19 cellular contexts compared by ENCODE assay signal in the genomic region with DNA sequence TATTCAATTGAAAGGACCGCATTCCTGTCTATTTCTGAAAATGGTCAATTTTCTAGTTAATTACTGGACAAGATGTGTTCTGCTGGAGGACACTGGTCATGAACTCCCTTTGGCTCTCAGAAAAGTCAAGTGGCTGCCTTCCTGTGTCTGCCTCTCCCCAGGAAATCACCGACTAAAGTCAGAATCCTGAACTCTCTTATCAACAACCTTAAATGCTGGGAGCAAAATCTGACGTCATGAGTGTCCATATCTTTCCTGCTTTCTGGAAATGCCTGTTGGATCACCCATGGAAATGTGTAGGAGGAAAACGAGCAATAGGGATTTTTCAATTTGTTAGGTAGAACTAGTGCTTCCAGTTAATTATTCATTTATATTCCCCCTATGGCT. TPM values are rescaled to one million over a fixed set of nuclear protein-coding genes. Genes with fewer than 3 reads are reported as not detected.
A peak's percentile ranks its signal among the peaks of the same experiment; 100 is the strongest.
DNase-seq lines count a peak whose midpoint lies in the region; ATAC-seq and TF ChIP-seq lines count a peak whose summit lies in the region.
"Had no signal": no experiment of that assay in that cellular context is flagged by ENCODE, and none has a peak within 500 bp of the region (broad histone marks: within the 10 kb centered on the region; RNA-seq: fewer than 3 reads in every experiment).

No MANE protein-coding gene starts in this region.

- H3K4me2 ChIP-seq in SK-N-SH, result no peak overlapping the region
- H3K4me2 ChIP-seq in PC-3 (ENCODE audit: low read length), result peak overlapping the region; percentile 37; the same call in 1 of the 2 replicates

- DNase-seq in SK-N-SH (no peak), PC-3 (no peak), stomach (no peak), NCI-H69 (lab: John Stamatoyannopoulos, UW) (no peak)
- DNase-seq: AML-193; CD4-positive, CD25-positive, alpha-beta regulatory T cell; DMS79; MV-4-11; NCI-H1436 treated with DMSO at 0.1 percent for 48 hours; NCI-H2081; NCI-H345; SHP77 had no signal

- TF ChIP-seq EP300 in SK-N-SH (IDR thresholded peaks at IDR 0.05; ENCODE audit: borderline replicate concordance in 1 of 2, low read depth in 1 of 2, low read length in 1 of 2), result no peak
- no peak for TF ChIP-seq EP300 in stomach (IDR thresholded peaks at IDR 0.05)

- H3K4me1 Mint-ChIP-seq in activated T-helper 17 cell treated with anti-CD3 and anti-CD28 coated beads, Interleukin-2, amount 50 U/mL, for 72 hours, result peaks cover under 1% of the 10 kb centered on the region

- no peak overlapping the region for H3K27ac Mint-ChIP-seq in activated T-helper 17 cell treated with anti-CD3 and anti-CD28 coated beads, Interleukin-2, amount 50 U/mL, for 72 hours
- H3K27ac Mint-ChIP-seq: CD4-positive, CD25-positive, alpha-beta regulatory T cell had no signal

- H4K20me1 ChIP-seq in SK-N-SH (ENCODE audit: insufficient read depth) (no peaks in the 10 kb centered on the region), PC-3 (ENCODE audit: low read length) (no peaks in the 10 kb centered on the region)

- no peaks in the 10 kb centered on the region for H3K9me3 Mint-ChIP-seq in activated T-helper 17 cell treated with anti-CD3 and anti-CD28 coated beads, Interleukin-2, amount 50 U/mL, for 72 hours
- H3K9me3 Mint-ChIP-seq: CD4-positive, CD25-positive, alpha-beta regulatory T cell had no signal

- H3F3A ChIP-seq in SK-N-SH (replicated peaks; ENCODE audit: insufficient read depth), result peaks cover 11% of the 10 kb centered on the region
- no peaks in the 10 kb centered on the region for H3F3A ChIP-seq in PC-3 (ENCODE audit: low read length, unreplicated experiment)

- TF ChIP-seq POLR2A in stomach (IDR thresholded peaks at IDR 0.05), result no peak

- BruUV-seq in PC-3 (replicated peaks; lab: Mats Ljungman, UMichigan), result no TSS peak

- TF ChIP-seq CTCF in SK-N-SH (IDR thresholded peaks at IDR 0.05), result no peak
- no peak for TF ChIP-seq CTCF in PC-3 (conservative IDR thresholded peaks at IDR 0.05; ENCODE audit: low read depth, low read length)
- no peak for TF ChIP-seq CTCF in liver (IDR thresholded peaks at IDR 0.05; ENCODE audit: low read depth, low read length, missing input control)
- no peak for TF ChIP-seq CTCF in stomach (IDR thresholded peaks at IDR 0.05)

- CTCF ChIA-PET in SK-N-SH (lab: Yijun Ruan, JAX) (no interaction called here), PC-3 (lab: Charles Lee) (no interaction called here)

- POLR2A ChIA-PET in SK-N-SH (lab: Yijun Ruan, JAX) (no interaction called here), PC-3 (lab: Charles Lee; ENCODE audit: unreplicated experiment) (no interaction called here)

- H3K9me2 ChIP-seq in SK-N-SH, result no peaks in the 10 kb centered on the region
- H3K9me2 ChIP-seq in PC-3 (replicated peaks; ENCODE audit: low read length), result no peaks in the 10 kb centered on the region

- H3K4me3 ChIP-seq in SK-N-SH (ENCODE audit: low read depth in 2 of 2, low read length in 1 of 2) (no peak overlapping the region), PC-3 (ENCODE audit: low read length) (no peak overlapping the region), liver (ENCODE audit: low read depth in 1 of 3, low read length in 3 of 3) (no peak overlapping the region), stomach (no peak overlapping the region)
- H3K4me3 ChIP-seq: GM12878, HAP-1 had no signal

- H3K27me3 ChIP-seq in SK-N-SH (ENCODE audit: insufficient read depth) (no peaks in the 10 kb centered on the region), PC-3 (ENCODE audit: low read length) (no peaks in the 10 kb centered on the region), liver (ENCODE audit: control insufficient read depth in 4 of 4, insufficient read depth in 4 of 4, low read length in 3 of 4) (no peaks in the 10 kb centered on the region), stomach (no peaks in the 10 kb centered on the region)

- H3K27ac ChIP-seq in SK-N-SH (ENCODE audit: low read depth in 2 of 2, low read length in 1 of 2) (peak overlapping the region in 1 of 2 experiments; percentile 86; a peak in 2 of 4 replicates), PC-3 (ENCODE audit: low read length) (no peak overlapping the region), liver (ENCODE audit: low read depth in 1 of 2, low read length in 2 of 2) (no peak overlapping the region), stomach (peak overlapping the region in 3 of 5 donors; percentile 70 to 85 (median 78))

- H3K79me2 ChIP-seq in SK-N-SH (ENCODE audit: insufficient read depth) (no peaks in the 10 kb centered on the region), PC-3 (ENCODE audit: low read length) (no peaks in the 10 kb centered on the region)

- H2AFZ ChIP-seq in SK-N-SH (ENCODE audit: low read depth), result no peak overlapping the region
- no peak overlapping the region for H2AFZ ChIP-seq in PC-3 (ENCODE audit: low read length)

- H3K4me3 Mint-ChIP-seq in activated T-helper 17 cell treated with anti-CD3 and anti-CD28 coated beads, Interleukin-2, amount 50 U/mL, for 72 hours, result no peak overlapping the region
- H3K4me3 Mint-ChIP-seq: CD4-positive, CD25-positive, alpha-beta regulatory T cell had no signal

- 73% methylated on average over 4 of the region's 4 CpGs for WGBS in SK-N-SH (ENCODE audit: low lambda C conversion rate)
- WGBS in liver, result 54% methylated on average over 4 of the region's 4 CpGs
- 32 to 48% (median 36%) methylated on average over 4 of the region's 4 CpGs for WGBS in stomach, 5 donors

- no peak overlapping the region for H3K9ac ChIP-seq in SK-N-SH
- H3K9ac ChIP-seq in PC-3 (ENCODE audit: low read length), result no peak overlapping the region
- H3K9ac ChIP-seq in liver (ENCODE audit: low read depth in 1 of 2, low read length in 2 of 2), result no peak overlapping the region

- H3K4me1 ChIP-seq in SK-N-SH (ENCODE audit: control insufficient read depth in 1 of 2, insufficient read depth in 2 of 2, low read depth in 1 of 2, low read length in 1 of 2), result peaks cover 0 to 6% of the 10 kb centered on the region in 2 experiments; a peak in 3 of 4 replicates
- H3K4me1 ChIP-seq in PC-3 (ENCODE audit: insufficient read depth, low read length), result peaks cover 17% of the 10 kb centered on the region; the same call in 1 of the 2 replicates
- H3K4me1 ChIP-seq in liver (ENCODE audit: control insufficient read depth in 4 of 4, insufficient read depth in 4 of 4, low read length in 3 of 4), result no peaks in the 10 kb centered on the region
- H3K4me1 ChIP-seq in stomach, result peaks cover 13 to 53% (median 27%) of the 10 kb centered on the region in 4 donors
- H3K4me1 ChIP-seq: HAP-1 had no signal

- no peaks in the 10 kb centered on the region for H3K27me3 Mint-ChIP-seq in activated T-helper 17 cell treated with anti-CD3 and anti-CD28 coated beads, Interleukin-2, amount 50 U/mL, for 72 hours
- H3K27me3 Mint-ChIP-seq: CD4-positive, CD25-positive, alpha-beta regulatory T cell had no signal

- H3K36me3 Mint-ChIP-seq in activated T-helper 17 cell treated with anti-CD3 and anti-CD28 coated beads, Interleukin-2, amount 50 U/mL, for 72 hours (ENCODE audit: low read depth), result no peaks in the 10 kb centered on the region
- H3K36me3 Mint-ChIP-seq: CD4-positive, CD25-positive, alpha-beta regulatory T cell had no signal

- H3K9me3 ChIP-seq in SK-N-SH, result no peaks in the 10 kb centered on the region
- H3K9me3 ChIP-seq in PC-3 (ENCODE audit: low read length), result no peaks in the 10 kb centered on the region
- no peaks in the 10 kb centered on the region for H3K9me3 ChIP-seq in liver (ENCODE audit: control insufficient read depth in 4 of 4, low read length in 3 of 4)
- H3K9me3 ChIP-seq in stomach, result no peaks in the 10 kb centered on the region
- H3K9me3 ChIP-seq: HAP-1 had no signal

- intact Hi-C loops in PC-3 (cut with micrococcal nuclease) (no loop called here), stomach (cut with DNase I; ENCODE audit: low total_unique reads) (no loop called here)

- TF ChIP-seq RAD21 in SK-N-SH (IDR thresholded peaks at IDR 0.05; ENCODE audit: low read length) (no peak), liver (IDR thresholded peaks at IDR 0.05) (peak in 1 of 2 donors; percentile 21)

- ATAC-seq in SK-N-SH treated with all-trans-retinoic acid at 6 μM for 48 hours (no peak), PC-3 (peak; percentile 37), GM21786 (IDR thresholded peaks at IDR 0.05; ENCODE audit: unreplicated experiment) (no peak)
- ATAC-seq in activated T-helper 17 cell treated with anti-CD3 and anti-CD28 coated beads, Interleukin-2, amount 50 U/mL, for 72 hours (replicated peaks), result no peak
- ATAC-seq: GM12878 had no signal

- H3K36me3 ChIP-seq in SK-N-SH (replicated peaks in 1 of 2; ENCODE audit: control insufficient read depth in 1 of 2, insufficient read depth in 2 of 2, low read length in 1 of 2) (no peaks in the 10 kb centered on the region), PC-3 (ENCODE audit: low read depth, low read length) (no peaks in the 10 kb centered on the region), liver (ENCODE audit: control insufficient read depth in 4 of 4, insufficient read depth in 3 of 4, low read depth in 1 of 4, low read length in 3 of 4) (no peaks in the 10 kb centered on the region), stomach (no peaks in the 10 kb centered on the region)
- H3K36me3 ChIP-seq: HAP-1 had no signal

TF ChIP-seq in SK-N-SH treated with all-trans-retinoic acid at 6 μM for 48 hours, 23 proteins besides CTCF, POLR2A, EP300 and RAD21 (continues in another document):
- TF ChIP-seq GLIS3 (CRISPR knock-in tag; IDR thresholded peaks at IDR 0.05), result no peak
- no peak for TF ChIP-seq OSR1 (CRISPR knock-in tag; IDR thresholded peaks at IDR 0.05)

TF ChIP-seq in SK-N-SH, 30 proteins besides CTCF, POLR2A, EP300 and RAD21 (continues in another document):
- TF ChIP-seq RXRA (IDR thresholded peaks at IDR 0.05; ENCODE audit: borderline replicate concordance, low read depth), result no peak

RNA-seq across cellular contexts. Expression of a gene that starts 53.5 kb away (rescaled TPM):
- polyA plus RNA-seq in SK-N-SH (2012; rRNA removed), result 10.5 and 13.0 TPM in 2 replicates
- 14.4 and 19.7 TPM in 2 replicates for polyA plus RNA-seq in SK-N-SH (2012; cell fraction: cytosol; rRNA removed)
- polyA plus RNA-seq in SK-N-SH (2012; cell fraction: nucleus; rRNA removed), result 8.6 and 13.2 TPM in 2 replicates
- total RNA-seq in PC-3 (2014; rRNA removed), result 4.4 TPM in 2 replicates
- total RNA-seq in liver, result 10 to 100 TPM in 1 of 2 donors, 1 to 10 TPM in 1; 5.0 to 13.5 TPM
- 1 to 10 TPM; 3.7 to 6.8 TPM for polyA plus RNA-seq in liver
- total RNA-seq in stomach, result 10 to 100 TPM in 4 of 5 donors, 1 to 10 TPM in 1; 5.8 to 66.5 (median 21.6) TPM
- 1 to 10 TPM; 4.1 to 5.4 (median 5.0) TPM for polyA plus RNA-seq in stomach
- 1 to 10 TPM; 1.8 to 3.0 TPM for total RNA-seq in activated T-helper 17 cell treated with anti-CD3 and anti-CD28 coated beads, Interleukin-2, amount 50 U/mL, for 72 hours
- total RNA-seq: G401 had no signal

RNA-seq across cellular contexts. Expression of a gene that starts 59.0 kb away (rescaled TPM):
- polyA plus RNA-seq in SK-N-SH (2012; rRNA removed) (10.9 and 14.6 TPM in 2 replicates), liver (10 to 100 TPM; 12.6 to 15.0 TPM), stomach (1 to 10 TPM; 5.7 to 9.3 (median 8.0) TPM)
- polyA plus RNA-seq in SK-N-SH (2012; cell fraction: cytosol; rRNA removed), result 20.9 and 23.8 TPM in 2 replicates
- 5.0 and 5.9 TPM in 2 replicates for polyA plus RNA-seq in SK-N-SH (2012; cell fraction: nucleus; rRNA removed)
- total RNA-seq in PC-3 (2014; rRNA removed) (12.3 and 12.4 TPM in 2 replicates), liver (10 to 100 TPM; 16.8 to 17.3 TPM), stomach (100 to 1,000 TPM in 1 of 5 donors, 10 to 100 TPM in 4; 11.7 to 153 (median 47.2) TPM)
- total RNA-seq in activated T-helper 17 cell treated with anti-CD3 and anti-CD28 coated beads, Interleukin-2, amount 50 U/mL, for 72 hours, result 10 to 100 TPM; 20.9 to 27.2 TPM

Comparison
In these comparisons a context has a peak if more than half of its experiments do, and no peak if none do; other contexts are left out.
1. H3K27ac ChIP-seq: peak in stomach (3 of 5); none in PC-3 (single experiment) and liver (0 of 2).